ENCODE assay signal across 18 cellular contexts in the genomic region with DNA sequence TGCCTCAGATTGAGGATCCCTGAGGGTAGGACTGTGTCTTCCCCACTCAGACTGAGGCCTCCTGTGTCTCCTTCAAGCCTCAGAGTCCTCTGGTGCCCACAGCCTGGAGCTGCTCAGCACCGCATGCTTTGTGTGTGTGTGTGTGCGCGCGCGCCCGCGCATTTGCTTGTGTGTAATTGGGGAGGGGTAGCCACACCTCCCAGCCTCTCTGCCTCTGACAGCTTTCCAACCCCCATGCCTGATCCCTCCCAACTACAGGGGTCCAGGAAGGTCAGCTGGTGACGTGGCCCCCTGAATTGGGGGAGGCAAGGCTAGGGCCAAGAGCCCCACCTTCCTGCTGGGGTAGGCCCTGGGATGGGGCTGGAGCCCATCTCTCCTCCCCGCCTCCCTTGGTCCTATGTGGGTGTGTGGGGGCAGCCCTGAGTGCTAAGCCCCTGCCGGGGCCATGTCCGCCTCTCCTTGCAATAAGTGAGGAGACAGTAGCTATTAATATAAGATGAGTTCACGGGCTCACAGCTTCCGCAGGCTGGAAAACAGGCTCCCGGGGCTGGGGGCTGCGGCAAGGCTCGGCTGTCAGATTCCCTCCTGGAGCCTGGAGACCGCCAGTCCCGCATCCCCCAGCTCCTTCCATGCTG. TPM values are rescaled to one million over a fixed set of nuclear protein-coding genes. Genes with fewer than 3 reads are reported as not detected.
DNase-seq lines count a peak whose midpoint lies in the region; ATAC-seq, FAIRE-seq and TF ChIP-seq lines count a peak whose summit lies in the region.
"Had no signal": no experiment of that assay in that cellular context is flagged by ENCODE, and none has a peak within 500 bp of the region (broad histone marks: within the 10 kb centered on the region; RNA-seq: fewer than 3 reads in every experiment).

No MANE protein-coding gene starts in this region.

- H3K4me3 ChIP-seq in BLaER1 (no peak overlapping the region), transverse colon (no peak overlapping the region)
- H3K4me3 ChIP-seq: breast epithelium, dorsolateral prefrontal cortex, esophagus squamous epithelium had no signal

- no peaks in the 10 kb centered on the region for H4K20me1 ChIP-seq in BLaER1

- no peak for FAIRE-seq in GM12891 (lab: Jason Lieb, UNC)
- FAIRE-seq: islet of Langerhans had no signal

- TF ChIP-seq POLR2A in GM12891 (IDR thresholded peaks at IDR 0.05; ENCODE audit: low read depth, low read length), result no peak
- no peak for TF ChIP-seq POLR2A in transverse colon (IDR thresholded peaks at IDR 0.05)

- intact Hi-C loops in activated B cell treated with CpG ODN at 0.5 μM for 24 hours (cut with micrococcal nuclease) (no loop called here), transverse colon (cut with DNase I; ENCODE audit: low total_unique reads) (loop anchor here (2.0 kb wide), 1 partner anchor 207 kb away; no protein-coding TSS in a partner anchor)

- H3K27ac Mint-ChIP-seq in activated B cell treated with CpG ODN at 0.5 μM for 24 hours, result peak overlapping the region; percentile 41
- peak overlapping the region in 6 of 10 donors; percentile 40 to 80 (median 56) for H3K27ac Mint-ChIP-seq in naive thymus-derived CD8-positive, alpha-beta T cell
- H3K27ac Mint-ChIP-seq: activated CD4-positive, alpha-beta T cell treated with anti-CD3 and anti-CD28 coated beads, Interleukin-2, amount 10 ng/mL, durations not matched to agents 24 days and 14 days; activated naive CD4-positive, alpha-beta T cell treated with anti-CD3 and anti-CD28 coated beads, Interleukin-2, amount 50 U/mL, for 24 hours had no signal

- peaks cover 38% of the 10 kb centered on the region for H3K4me1 Mint-ChIP-seq in activated B cell treated with CpG ODN at 0.5 μM for 24 hours
- H3K4me1 Mint-ChIP-seq in naive thymus-derived CD8-positive, alpha-beta T cell, result peaks cover 19 to 46% (median 37%) of the 10 kb centered on the region in 4 donors

- in situ Hi-C loops in transverse colon (cut with MboI; ENCODE audit: low pct_ligation_motif_present in 1 of 4, low pct_unique_long_range_greater_than_20kb in 1 of 4, low sequenced_read_pairs in 3 of 4), result loop anchor here in 1 of 4 donors (10.0 kb wide), 1 partner anchor 205 kb away; the partner anchor contains the start of gene AHDC1

- POLR2A ChIA-PET in activated B cell treated with CpG ODN at 0.5 μM for 24 hours (lab: Charles Lee), result interaction anchor here (0.7 to 0.9 kb wide), 3 partner anchors 18 to 205 kb away, joined by 3 to 4 read pairs (median 3); partner anchors contain the start of gene AHDC1
- POLR2A ChIA-PET in naive thymus-derived CD8-positive, alpha-beta T cell (lab: Charles Lee), result interaction anchor here (0.6 to 6.3 kb wide), 5 partner anchors 12 to 264 kb away, joined by 3 to 65 read pairs (median 3); no protein-coding TSS in a partner anchor

- H3K9me3 ChIP-seq in BLaER1 (no peaks in the 10 kb centered on the region), transverse colon (no peaks in the 10 kb centered on the region)
- H3K9me3 ChIP-seq: breast epithelium, esophagus squamous epithelium had no signal

- WGBS in transverse colon (ENCODE audit: low coverage in 1 of 2), 2 donors, result 63% methylated on average over 15 of the region's 18 CpGs; no CpG with 5 or more reads in 1 of the 2 donors

- no peaks in the 10 kb centered on the region for H3K9me3 Mint-ChIP-seq in activated B cell treated with CpG ODN at 0.5 μM for 24 hours
- no peaks in the 10 kb centered on the region for H3K9me3 Mint-ChIP-seq in naive thymus-derived CD8-positive, alpha-beta T cell
- H3K9me3 Mint-ChIP-seq: activated CD4-positive, alpha-beta T cell treated with anti-CD3 and anti-CD28 coated beads, Interleukin-2, amount 10 ng/mL, durations not matched to agents 24 days and 14 days; activated naive CD4-positive, alpha-beta T cell treated with anti-CD3 and anti-CD28 coated beads, Interleukin-2, amount 50 U/mL, for 24 hours had no signal

- no peak for TF ChIP-seq CTCF in activated B cell treated with CpG ODN at 0.5 μM for 24 hours (IDR thresholded peaks at IDR 0.05)
- TF ChIP-seq CTCF in transverse colon (IDR thresholded peaks at IDR 0.05), result no peak

- H3K4me3 Mint-ChIP-seq in activated B cell treated with CpG ODN at 0.5 μM for 24 hours, result no peak overlapping the region
- H3K4me3 Mint-ChIP-seq in naive thymus-derived CD8-positive, alpha-beta T cell, result peak overlapping the region in 1 of 10 donors; percentile 4
- H3K4me3 Mint-ChIP-seq: activated CD4-positive, alpha-beta T cell treated with anti-CD3 and anti-CD28 coated beads, Interleukin-2, amount 10 ng/mL, durations not matched to agents 24 days and 14 days; activated naive CD4-positive, alpha-beta T cell treated with anti-CD3 and anti-CD28 coated beads, Interleukin-2, amount 50 U/mL, for 24 hours had no signal

- no peaks in the 10 kb centered on the region for H3K36me3 Mint-ChIP-seq in activated B cell treated with CpG ODN at 0.5 μM for 24 hours (ENCODE audit: low read depth)
- H3K36me3 Mint-ChIP-seq in naive thymus-derived CD8-positive, alpha-beta T cell, result no peaks in the 10 kb centered on the region
- H3K36me3 Mint-ChIP-seq: activated naive CD4-positive, alpha-beta T cell treated with anti-CD3 and anti-CD28 coated beads, Interleukin-2, amount 50 U/mL, for 24 hours had no signal

- H3K9ac ChIP-seq in BLaER1, result peak overlapping the region; percentile 30; the same call in 1 of the 2 replicates

- no peak for ATAC-seq in activated B cell treated with CpG ODN at 0.5 μM for 24 hours (ENCODE audit: low read depth)
- no peak for ATAC-seq in naive thymus-derived CD8-positive, alpha-beta T cell

- H3K4me2 ChIP-seq in BLaER1, result no peak overlapping the region

- CTCF ChIA-PET in activated B cell treated with CpG ODN at 0.5 μM for 24 hours (lab: Charles Lee), result interaction anchor here (1.4 to 7.8 kb wide), 3 partner anchors 17 to 208 kb away, joined by 4 to 208 read pairs (median 5); no protein-coding TSS in a partner anchor

- no peak for TF ChIP-seq EP300 in transverse colon (IDR thresholded peaks at IDR 0.05; ENCODE audit: low read depth)

- H3K27me3 ChIP-seq in BLaER1 (no peaks in the 10 kb centered on the region), transverse colon (no peaks in the 10 kb centered on the region)
- H3K27me3 ChIP-seq: breast epithelium, dorsolateral prefrontal cortex, esophagus squamous epithelium had no signal

- DNase-seq in GM12891 (ENCODE audit: insufficient read length, low spot score) (no peak), activated B cell treated with CpG ODN at 0.5 μM for 24 hours (no peak), transverse colon (no peak), DMS 273 (lab: John Stamatoyannopoulos, UW; ENCODE audit: unreplicated experiment) (no peak), amniotic stem cell (lab: John Stamatoyannopoulos, UW) (no peak)
- no peak for DNase-seq in naive thymus-derived CD8-positive, alpha-beta T cell
- DNase-seq in activated CD4-positive, CD25-positive, alpha-beta regulatory T cell (lab: John Stamatoyannopoulos, UW), result no peak
- DNase-seq: activated CD4-positive, alpha-beta T cell treated with anti-CD3 and anti-CD28 coated beads, Interleukin-2, amount 10 ng/mL, durations not matched to agents 24 days and 14 days; dorsolateral prefrontal cortex; esophagus squamous epithelium; head of caudate nucleus; occipital lobe; SHP77; stimulated activated CD4-positive, alpha-beta T cell treated with anti-CD3 and anti-CD28 coated beads, Interleukin-4, amount 100 ng/mL, for 4 hours had no signal

- H3K36me3 ChIP-seq in BLaER1 (no peaks in the 10 kb centered on the region), transverse colon (no peaks in the 10 kb centered on the region)
- H3K36me3 ChIP-seq: breast epithelium, esophagus squamous epithelium had no signal

- H3K4me1 ChIP-seq in BLaER1, result peaks cover 86% of the 10 kb centered on the region
- peaks cover 10 to 44% (median 25%) of the 10 kb centered on the region in 4 donors for H3K4me1 ChIP-seq in transverse colon

- H3K27me3 Mint-ChIP-seq in activated B cell treated with CpG ODN at 0.5 μM for 24 hours, result no peaks in the 10 kb centered on the region
- H3K27me3 Mint-ChIP-seq in naive thymus-derived CD8-positive, alpha-beta T cell, result no peaks in the 10 kb centered on the region
- H3K27me3 Mint-ChIP-seq: activated CD4-positive, alpha-beta T cell treated with anti-CD3 and anti-CD28 coated beads, Interleukin-2, amount 10 ng/mL, durations not matched to agents 24 days and 14 days; activated naive CD4-positive, alpha-beta T cell treated with anti-CD3 and anti-CD28 coated beads, Interleukin-2, amount 50 U/mL, for 24 hours had no signal

- peak overlapping the region; percentile 50 for H3K27ac ChIP-seq in BLaER1
- H3K27ac ChIP-seq in transverse colon, result no peak overlapping the region
- H3K27ac ChIP-seq: breast epithelium, dorsolateral prefrontal cortex, esophagus squamous epithelium had no signal

TF ChIP-seq in GM12891, 5 proteins besides CTCF, POLR2A, EP300 and RAD21 (continues in another document):
- TF ChIP-seq POU2F2 (IDR thresholded peaks at IDR 0.05; ENCODE audit: low read depth, low read length) (no peak), SPI1 (IDR thresholded peaks at IDR 0.05; ENCODE audit: low read depth, low read length) (no peak)

RNA-seq across cellular contexts. Expression of gene GPR3, which starts 6.9 kb away (rescaled TPM):
- 0.64 TPM for polyA plus RNA-seq in GM12891 (2012; ENCODE audit: low read depth, missing spikeins)
- total RNA-seq in activated B cell treated with CpG ODN at 0.5 μM for 24 hours, result 0.11 TPM in 1 of 2 replicates, not detected in the other
- total RNA-seq in naive thymus-derived CD8-positive, alpha-beta T cell, result not detected
- under 1 TPM in 2 of 3 donors, not detected in 1; 0.10 to 0.28 TPM for polyA plus RNA-seq in naive thymus-derived CD8-positive, alpha-beta T cell
- total RNA-seq in transverse colon, result not detected
- total RNA-seq: occipital lobe had no signal

RNA-seq across cellular contexts. Expression of gene CD164L2, which starts 16.2 kb away (rescaled TPM):
- 0.12 TPM for polyA plus RNA-seq in GM12891 (2012; ENCODE audit: low read depth, missing spikeins)
- total RNA-seq in activated B cell treated with CpG ODN at 0.5 μM for 24 hours (0.16 TPM in 1 of 2 replicates, not detected in the other), transverse colon (not detected)
- not detected for total RNA-seq in naive thymus-derived CD8-positive, alpha-beta T cell
- polyA plus RNA-seq in naive thymus-derived CD8-positive, alpha-beta T cell, result under 1 TPM in 1 of 3 donors, not detected in 2; 0.17 TPM
- total RNA-seq: activated CD4-positive, alpha-beta T cell treated with anti-CD3 and anti-CD28 coated beads, Interleukin-2, amount 10 ng/mL, durations not matched to agents 24 days and 14 days; occipital lobe had no signal

RNA-seq across cellular contexts. Expression of gene FCN3, which starts 24.7 kb away (rescaled TPM):
- not detected for polyA plus RNA-seq in GM12891 (2012; ENCODE audit: low read depth, missing spikeins)
- total RNA-seq in activated B cell treated with CpG ODN at 0.5 μM for 24 hours (not detected in 2 replicates), transverse colon (1 to 10 TPM in 2 of 4 donors, not detected in 2; 1.2 to 1.9 TPM)
- not detected for total RNA-seq in naive thymus-derived CD8-positive, alpha-beta T cell
- polyA plus RNA-seq in naive thymus-derived CD8-positive, alpha-beta T cell, result not detected
- total RNA-seq: activated CD4-positive, alpha-beta T cell treated with anti-CD3 and anti-CD28 coated beads, Interleukin-2, amount 10 ng/mL, durations not matched to agents 24 days and 14 days; occipital lobe had no signal

RNA-seq across cellular contexts. Expression of gene MAP3K6, which starts 32.6 kb away (rescaled TPM):
- 5.0 TPM for polyA plus RNA-seq in GM12891 (2012; ENCODE audit: low read depth, missing spikeins)
- total RNA-seq in activated B cell treated with CpG ODN at 0.5 μM for 24 hours (4.6 and 7.4 TPM in 2 replicates), transverse colon (10 to 100 TPM; 13.5 to 35.5 (median 24.4) TPM)
- total RNA-seq in naive thymus-derived CD8-positive, alpha-beta T cell, result 10 to 100 TPM; 10.1 to 11.6 TPM
- polyA plus RNA-seq in naive thymus-derived CD8-positive, alpha-beta T cell, result 1 to 10 TPM; 1.7 to 6.0 (median 3.0) TPM

RNA-seq across cellular contexts. Expression of gene SYTL1, which starts 57.5 kb away (rescaled TPM):
- 25.2 TPM for polyA plus RNA-seq in GM12891 (2012; ENCODE audit: low read depth, missing spikeins)
- total RNA-seq in activated B cell treated with CpG ODN at 0.5 μM for 24 hours, result 76.0 and 81.9 TPM in 2 replicates
- 100 to 1,000 TPM; 125 to 135 TPM for total RNA-seq in naive thymus-derived CD8-positive, alpha-beta T cell
- polyA plus RNA-seq in naive thymus-derived CD8-positive, alpha-beta T cell, result 10 to 100 TPM; 74.4 to 92.3 (median 91.9) TPM
- total RNA-seq in transverse colon, result 1 to 10 TPM; 5.2 to 9.2 (median 6.9) TPM
- total RNA-seq: occipital lobe had no signal
